18 cellular contexts compared by ENCODE assay signal in the genomic region with DNA sequence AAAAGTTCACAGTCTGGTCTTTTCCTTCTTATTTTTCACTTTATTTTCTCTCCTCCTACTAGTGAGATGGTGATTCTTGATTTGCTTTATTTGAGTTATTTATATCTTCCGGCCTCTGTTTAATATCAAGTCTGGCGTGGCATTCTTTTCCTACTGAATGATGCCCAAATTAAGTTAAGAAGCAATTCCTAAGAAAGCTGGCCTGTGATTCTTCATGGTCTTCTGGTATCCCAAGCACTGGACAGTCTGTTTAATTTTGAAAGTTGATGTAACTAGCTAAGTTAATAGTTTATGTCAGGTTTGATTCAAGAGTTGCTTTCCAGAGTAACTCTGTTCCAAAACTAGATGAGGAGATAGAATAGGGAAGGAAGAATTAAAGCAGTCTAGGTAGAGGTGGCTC. TPM values are rescaled to one million over a fixed set of nuclear protein-coding genes. Genes with fewer than 3 reads are reported as not detected.
DNase-seq lines count a peak whose midpoint lies in the region; ATAC-seq and TF ChIP-seq lines count a peak whose summit lies in the region.
"Had no signal": no experiment of that assay in that cellular context is flagged by ENCODE, and none has a peak within 500 bp of the region (broad histone marks: within the 10 kb centered on the region; RNA-seq: fewer than 3 reads in every experiment).

No MANE protein-coding gene starts in this region.

- no peak for ATAC-seq in heart left ventricle
- no peak for ATAC-seq in left lobe of liver
- ATAC-seq in GM21825 (IDR thresholded peaks at IDR 0.05; ENCODE audit: unreplicated experiment) = no peak
- no peak for ATAC-seq in activated CD4-positive, CD25-positive, alpha-beta regulatory T cell treated with anti-CD3 and anti-CD28 coated beads, Interleukin-2, amount 50 U/mL, for 24 hours
- ATAC-seq: GM12878, Panc1 had no signal

- WGBS in heart left ventricle, 4 donors = 50 to 56% (median 55%) methylated on average over 2 of the region's 2 CpGs
- WGBS in stomach, 5 donors = 46 to 71% (median 50%) methylated on average over 2 of the region's 2 CpGs

- TF ChIP-seq POLR2A in heart left ventricle (IDR thresholded peaks at IDR 0.05) = no peak
- no peak for TF ChIP-seq POLR2A in stomach (IDR thresholded peaks at IDR 0.05)

- H3K9me3 ChIP-seq in left ventricle myocardium inferior (replicated peaks) = no peaks in the 10 kb centered on the region
- no peaks in the 10 kb centered on the region for H3K9me3 ChIP-seq in heart left ventricle
- H3K9me3 ChIP-seq in muscle layer of duodenum (ENCODE audit: control insufficient read depth in 1 of 2, low read length in 2 of 2) = no peaks in the 10 kb centered on the region
- H3K9me3 ChIP-seq in stomach = no peaks in the 10 kb centered on the region
- H3K9me3 ChIP-seq: BE2C, MG63 had no signal

- peak overlapping the region; percentile 12 for H3K27ac ChIP-seq in left ventricle myocardium inferior (replicated peaks)
- H3K27ac ChIP-seq in heart left ventricle = peak overlapping the region in 4 of 12 donors; percentile 18 to 58 (median 36)
- peak overlapping the region; percentile 58 for H3K27ac ChIP-seq in muscle layer of duodenum (ENCODE audit: low read length)
- peak overlapping the region in 4 of 5 donors; percentile 56 to 65 (median 56) for H3K27ac ChIP-seq in stomach
- H3K27ac ChIP-seq: 22Rv1 had no signal

- intact Hi-C loops in left ventricle myocardium inferior (cut with micrococcal nuclease) = no loop called here
- intact Hi-C loops in heart left ventricle (cut with DNase I) = no loop called here
- intact Hi-C loops in stomach (cut with DNase I; ENCODE audit: low total_unique reads) = no loop called here

- H3K27me3 ChIP-seq in left ventricle myocardium inferior (ENCODE audit: low read depth) = no peaks in the 10 kb centered on the region
- H3K27me3 ChIP-seq in heart left ventricle = no peaks in the 10 kb centered on the region
- no peaks in the 10 kb centered on the region for H3K27me3 ChIP-seq in muscle layer of duodenum (ENCODE audit: low read depth, low read length)
- H3K27me3 ChIP-seq in stomach = no peaks in the 10 kb centered on the region
- H3K27me3 ChIP-seq: BE2C, MG63 had no signal

- no peak for DNase-seq in left ventricle myocardium inferior
- DNase-seq in heart left ventricle = no peak
- DNase-seq in stomach = no peak
- DNase-seq in left lobe of liver (ENCODE audit: low spot score) = no peak
- DNase-seq in activated naive CD4-positive, alpha-beta T cell (lab: John Stamatoyannopoulos, UW) = no peak
- DNase-seq: BE2C; CD4-positive, alpha-beta T cell; DMS79; MG63; NCI-H1092 treated with DMSO at 0.1 percent for 48 hours; NCI-H2227 treated with DMSO at 0.1 percent for 48 hours; NCI-H524 had no signal

- H3K4me3 ChIP-seq in left ventricle myocardium inferior = no peak overlapping the region
- no peak overlapping the region for H3K4me3 ChIP-seq in heart left ventricle
- no peak overlapping the region for H3K4me3 ChIP-seq in muscle layer of duodenum (ENCODE audit: low read depth in 1 of 2, low read length in 2 of 2)
- no peak overlapping the region for H3K4me3 ChIP-seq in stomach
- H3K4me3 ChIP-seq: GM12878, MG63 had no signal

- peaks cover 25% of the 10 kb centered on the region for H3K4me1 ChIP-seq in left ventricle myocardium inferior
- H3K4me1 ChIP-seq in heart left ventricle = peaks cover 0 to 30% (median 9%) of the 10 kb centered on the region in 12 donors
- no peaks in the 10 kb centered on the region for H3K4me1 ChIP-seq in muscle layer of duodenum (ENCODE audit: control insufficient read depth in 1 of 2, insufficient read depth in 2 of 2, low read length in 2 of 2)
- H3K4me1 ChIP-seq in stomach = peaks cover 0 to 18% (median 8%) of the 10 kb centered on the region in 4 donors

- TF ChIP-seq EP300 in stomach (IDR thresholded peaks at IDR 0.05) = no peak

- H3K36me3 ChIP-seq in left ventricle myocardium inferior (no peaks in the 10 kb centered on the region), heart left ventricle (no peaks in the 10 kb centered on the region), muscle layer of duodenum (ENCODE audit: control insufficient read depth in 1 of 2, insufficient read depth in 2 of 2, low read length in 2 of 2) (no peaks in the 10 kb centered on the region), stomach (no peaks in the 10 kb centered on the region)
- H3K36me3 ChIP-seq: BE2C, MG63 had no signal

- TF ChIP-seq CTCF in left ventricle myocardium inferior (IDR thresholded peaks at IDR 0.05; ENCODE audit: borderline replicate concordance) = no peak
- no peak for TF ChIP-seq CTCF in heart left ventricle (IDR thresholded peaks at IDR 0.05)
- TF ChIP-seq CTCF in stomach (IDR thresholded peaks at IDR 0.05) = no peak

RNA-seq across cellular contexts. Expression of a gene that starts 9.2 kb away (rescaled TPM):
- total RNA-seq in left ventricle myocardium inferior = 78.6 TPM
- total RNA-seq in heart left ventricle = 100 to 1,000 TPM in 4 of 9 donors, 10 to 100 TPM in 5; 54.3 to 183 (median 97.6) TPM
- 10 to 100 TPM; 17.0 to 41.5 TPM for polyA plus RNA-seq in heart left ventricle
- total RNA-seq in stomach = 100 to 1,000 TPM in 4 of 5 donors, 10 to 100 TPM in 1; 70.1 to 186 (median 154) TPM
- polyA plus RNA-seq in stomach = 10 to 100 TPM in 2 of 3 donors, 1 to 10 TPM in 1; 8.5 to 40.9 (median 38.5) TPM
- total RNA-seq in left lobe of liver = 21.3 TPM
- total RNA-seq: CD4-positive, alpha-beta T cell had no signal
